13 cellular contexts compared by ENCODE assay signal in the genomic region with DNA sequence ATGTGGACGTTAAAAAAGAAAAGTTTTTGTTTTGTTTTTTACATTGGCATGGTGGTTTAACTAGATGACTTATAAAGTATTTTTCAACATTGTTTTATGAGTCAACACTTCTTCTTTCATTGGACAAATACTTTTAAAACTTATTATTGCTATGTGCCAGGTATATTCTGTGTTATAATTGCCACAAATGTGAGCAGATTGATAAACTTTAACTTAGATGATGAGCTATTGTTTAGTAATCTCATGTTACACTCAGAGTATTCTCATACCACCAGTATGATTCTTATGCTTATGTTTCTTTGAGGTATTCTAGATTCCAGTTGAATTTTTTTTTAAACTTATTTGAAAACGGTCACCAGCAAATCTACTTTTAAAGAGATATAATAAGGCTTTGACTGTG.
"Had no signal": no experiment of that assay in that cellular context is flagged by ENCODE, and none has a peak within 500 bp of the region (broad histone marks: within the 10 kb centered on the region; RNA-seq: fewer than 3 reads in every experiment).

No MANE protein-coding gene starts in this region.

- H3K36me3 ChIP-seq: cardiac muscle cell, thoracic aorta had no signal

- H3K9me3 ChIP-seq: stomach, thoracic aorta had no signal

- H3K4me3 Mint-ChIP-seq: activated CD4-positive, alpha-beta memory T cell treated with anti-CD3 and anti-CD28 coated beads for 36 hours; activated T-cell treated with anti-CD3 and anti-CD28 coated beads, Interleukin-2, amount 50 U/mL, for 4 hours; nephron progenitor cell had no signal

- H3K27ac Mint-ChIP-seq: activated CD4-positive, alpha-beta memory T cell treated with anti-CD3 and anti-CD28 coated beads for 36 hours; nephron progenitor cell had no signal

- H3K4me1 Mint-ChIP-seq: nephron progenitor cell had no signal

- DNase-seq: activated CD4-positive, alpha-beta memory T cell treated with anti-CD3 and anti-CD28 coated beads for 36 hours; activated CD4-positive, CD25-positive, alpha-beta regulatory T cell treated with anti-CD3 and anti-CD28 coated beads, Interleukin-2, amount 50 U/mL, for 72 hours; activated gamma-delta T cell; activated T-cell treated with anti-CD3 and anti-CD28 coated beads, Interleukin-2, amount 50 U/mL, for 4 hours; cortex of kidney; effector CD8-positive, alpha-beta T cell; hippocampal formation; mammary epithelial cell; nephron progenitor cell; stimulated activated CD4-positive, alpha-beta T cell treated with anti-CD3 and anti-CD28 coated beads, Interleukin-4, amount 100 ng/mL, for 1 hour; stomach had no signal

- H3K27me3 Mint-ChIP-seq: activated CD4-positive, alpha-beta memory T cell treated with anti-CD3 and anti-CD28 coated beads for 36 hours had no signal

- H3K4me3 ChIP-seq: cardiac muscle cell, stomach, thoracic aorta had no signal

- H3K27me3 ChIP-seq: cardiac muscle cell, stomach had no signal

- H3K27ac ChIP-seq: cardiac muscle cell, stomach, thoracic aorta had no signal

- H3K9me3 Mint-ChIP-seq: activated T-cell treated with anti-CD3 and anti-CD28 coated beads, Interleukin-2, amount 50 U/mL, for 4 hours; nephron progenitor cell had no signal

- ATAC-seq: activated T-cell treated with anti-CD3 and anti-CD28 coated beads, Interleukin-2, amount 50 U/mL, for 4 hours had no signal
